ENCODE assay signal across 8 cellular contexts in genomic region chr2:15941970-15942710, GRCh38. TPM values are rescaled to one million over a fixed set of nuclear protein-coding genes. Genes with fewer than 3 reads are reported as not detected.
DNase-seq lines count a peak whose midpoint lies in the region; ATAC-seq lines count a peak whose summit lies in the region.

No MANE protein-coding gene starts in this region.

- no peaks in the 10 kb centered on the region for H3K9me3 Mint-ChIP-seq in activated naive CD8-positive, alpha-beta T cell treated with anti-CD3 and anti-CD28 coated beads, Interleukin-2, amount 10 ng/mL, durations not matched to agents 7 days and 5 days
- no peaks in the 10 kb centered on the region for H3K9me3 Mint-ChIP-seq in stimulated activated memory B cell treated with anti-CD40 and anti-IgM and Interleukin-4, amounts not matched to agents 10 μg/mL and 1 μg/mL and 100 μg/mL, for 72 hours

- H3K36me3 Mint-ChIP-seq in activated naive CD8-positive, alpha-beta T cell treated with anti-CD3 and anti-CD28 coated beads, Interleukin-2, amount 10 ng/mL, durations not matched to agents 7 days and 5 days: no peaks in the 10 kb centered on the region
- no peaks in the 10 kb centered on the region for H3K36me3 Mint-ChIP-seq in stimulated activated memory B cell treated with anti-CD40 and anti-IgM and Interleukin-4, amounts not matched to agents 10 μg/mL and 1 μg/mL and 100 μg/mL, for 72 hours

- H3K27ac Mint-ChIP-seq in activated naive CD8-positive, alpha-beta T cell treated with anti-CD3 and anti-CD28 coated beads, Interleukin-2, amount 10 ng/mL, durations not matched to agents 7 days and 5 days: no peak overlapping the region
- H3K27ac Mint-ChIP-seq in stimulated activated memory B cell treated with anti-CD40 and anti-IgM and Interleukin-4, amounts not matched to agents 10 μg/mL and 1 μg/mL and 100 μg/mL, for 72 hours: no peak overlapping the region

- peak; percentile 62 for DNase-seq in activated effector memory CD4-positive, alpha-beta T cell treated with anti-CD3 and anti-CD28 coated beads, Interleukin-2, amount 50 U/mL, for 16 hours
- DNase-seq in activated effector memory CD4-positive, alpha-beta T cell treated with Interleukin-2 at 50 U/mL for 16 hours: no peak
- DNase-seq in activated naive CD8-positive, alpha-beta T cell treated with anti-CD3 and anti-CD28 coated beads, Interleukin-2, amount 10 ng/mL, durations not matched to agents 7 days and 5 days: peak; percentile 41
- DNase-seq in kidney tubule cell (ENCODE audit: low spot score) (peak; percentile 12), NCI-H1694 treated with DMSO at 0.1 percent for 48 hours (lab: John Stamatoyannopoulos, UW) (no peak), NCI-H524 treated with DMSO at 0.1 percent for 48 hours (lab: John Stamatoyannopoulos, UW) (no peak)

- POLR2A ChIA-PET in activated naive CD8-positive, alpha-beta T cell treated with anti-CD3 and anti-CD28 coated beads, Interleukin-2, amount 10 ng/mL, durations not matched to agents 7 days and 5 days (lab: Charles Lee): no interaction called here

- H3K4me1 Mint-ChIP-seq in activated naive CD8-positive, alpha-beta T cell treated with anti-CD3 and anti-CD28 coated beads, Interleukin-2, amount 10 ng/mL, durations not matched to agents 7 days and 5 days: peaks cover 7% of the 10 kb centered on the region
- peaks cover 28% of the 10 kb centered on the region for H3K4me1 Mint-ChIP-seq in stimulated activated memory B cell treated with anti-CD40 and anti-IgM and Interleukin-4, amounts not matched to agents 10 μg/mL and 1 μg/mL and 100 μg/mL, for 72 hours

- H3K27me3 Mint-ChIP-seq in activated naive CD8-positive, alpha-beta T cell treated with anti-CD3 and anti-CD28 coated beads, Interleukin-2, amount 10 ng/mL, durations not matched to agents 7 days and 5 days: peaks cover 60% of the 10 kb centered on the region
- peaks cover 82% of the 10 kb centered on the region for H3K27me3 Mint-ChIP-seq in stimulated activated memory B cell treated with anti-CD40 and anti-IgM and Interleukin-4, amounts not matched to agents 10 μg/mL and 1 μg/mL and 100 μg/mL, for 72 hours

- no peak for ATAC-seq in activated naive CD8-positive, alpha-beta T cell treated with anti-CD3 and anti-CD28 coated beads, Interleukin-2, amount 10 ng/mL, durations not matched to agents 7 days and 5 days (ENCODE audit: low read depth)
- ATAC-seq in stimulated activated memory B cell treated with anti-CD40 and anti-IgM and Interleukin-4, amounts not matched to agents 10 μg/mL and 1 μg/mL and 100 μg/mL, for 72 hours: no peak
- no peak for ATAC-seq in GM21825 (IDR thresholded peaks at IDR 0.05; ENCODE audit: unreplicated experiment)

- H3K4me3 Mint-ChIP-seq in activated naive CD8-positive, alpha-beta T cell treated with anti-CD3 and anti-CD28 coated beads, Interleukin-2, amount 10 ng/mL, durations not matched to agents 7 days and 5 days: peak overlapping the region; percentile 10
- H3K4me3 Mint-ChIP-seq in stimulated activated memory B cell treated with anti-CD40 and anti-IgM and Interleukin-4, amounts not matched to agents 10 μg/mL and 1 μg/mL and 100 μg/mL, for 72 hours: peak overlapping the region; percentile 29

RNA-seq across cellular contexts. Expression of gene MYCN, which starts 1.8 kb away (rescaled TPM):
- not detected for total RNA-seq in activated naive CD8-positive, alpha-beta T cell treated with anti-CD3 and anti-CD28 coated beads, Interleukin-2, amount 10 ng/mL, durations not matched to agents 7 days and 5 days

Comparison
In these comparisons a context has a peak if more than half of its experiments do, and no peak if none do; other contexts are left out.
1. DNase-seq: peak in activated effector memory CD4-positive, alpha-beta T cell treated with anti-CD3 and anti-CD28 coated beads, Interleukin-2, amount 50 U/mL, for 16 hours (single experiment), activated naive CD8-positive, alpha-beta T cell treated with anti-CD3 and anti-CD28 coated beads, Interleukin-2, amount 10 ng/mL, durations not matched to agents 7 days and 5 days (single experiment) and kidney tubule cell (single experiment); none in activated effector memory CD4-positive, alpha-beta T cell treated with Interleukin-2 at 50 U/mL for 16 hours (single experiment), NCI-H1694 treated with DMSO at 0.1 percent for 48 hours (single experiment) and NCI-H524 treated with DMSO at 0.1 percent for 48 hours (single experiment).